ENCODE assay signal across 25 cellular contexts in genomic region chr1:51322417-51323101, GRCh38. TPM values are rescaled to one million over a fixed set of nuclear protein-coding genes. Genes with fewer than 3 reads are reported as not detected.
DNase-seq lines count a peak whose midpoint lies in the region; ATAC-seq, FAIRE-seq and TF ChIP-seq lines count a peak whose summit lies in the region.
"Had no signal": no experiment of that assay in that cellular context is flagged by ENCODE, and none has a peak within 500 bp of the region (broad histone marks: within the 10 kb centered on the region; RNA-seq: fewer than 3 reads in every experiment).

No MANE protein-coding gene starts in this region.

- H2BK5ac ChIP-seq in mesenchymal stem cell (ENCODE audit: low read depth, low read length, poor library complexity, severe bottlenecking): no peak overlapping the region

- WGBS in K562 (ENCODE audit: insufficient coverage, low coverage, missing lambda C conversion rate): 66% methylated on average over 4 of the region's 4 CpGs
- 86% methylated on average over 3 of the region's 4 CpGs for WGBS in mesenchymal stem cell

- H3K4me3 ChIP-seq in HEK293 (ENCODE audit: low read depth, low read length) (no peak overlapping the region), K562 (no peak overlapping the region), mesenchymal stem cell (ENCODE audit: insufficient read depth in 1 of 2, low read depth in 1 of 2, low read length in 2 of 2) (no peak overlapping the region)
- H3K4me3 ChIP-seq: A549; BLaER1 treated with 17β-estradiol and CSF1 and Interleukin-3, amounts not matched to agents 10 nM and 100 nM; GM23248 had no signal

- intact Hi-C loops in K562 (cut with micrococcal nuclease): no loop called here

- no peak overlapping the region for H4K91ac ChIP-seq in mesenchymal stem cell (ENCODE audit: low read length)

- TF ChIP-seq POLR2A in K562 (conservative IDR thresholded peaks at IDR 0.05): no peak

- H2BK12ac ChIP-seq in mesenchymal stem cell (ENCODE audit: low read length in 2 of 2): no peak overlapping the region

- BruUV-seq in K562 (replicated peaks; lab: Mats Ljungman, UMichigan): no TSS peak

- no peak overlapping the region for H3K18ac ChIP-seq in mesenchymal stem cell (ENCODE audit: low read depth in 1 of 2, low read length in 2 of 2)

- peak overlapping the region; percentile 75; the same call in 1 of the 2 replicates for H2AFZ ChIP-seq in K562 (ENCODE audit: low read depth, low read length)
- no peak overlapping the region for H2AFZ ChIP-seq in mesenchymal stem cell (ENCODE audit: low read depth, low read length)
- H2AFZ ChIP-seq: GM23248 had no signal

- H3K36me3 ChIP-seq in HEK293 (ENCODE audit: control insufficient read depth in 2 of 2, insufficient read depth in 1 of 2, low read length in 2 of 2) (peaks cover 0 to 11% of the 10 kb centered on the region in 2 experiments; a peak in 2 of 3 replicates), K562 (ENCODE audit: control insufficient read depth, insufficient read depth, low read length) (no peaks in the 10 kb centered on the region), mesenchymal stem cell (ENCODE audit: control insufficient read depth in 1 of 2, insufficient read depth in 2 of 2, low read depth in 1 of 2, low read length in 2 of 2) (no peaks in the 10 kb centered on the region)
- H3K36me3 ChIP-seq: BE2C; BLaER1 treated with 17β-estradiol and CSF1 and Interleukin-3, amounts not matched to agents 10 nM and 100 nM had no signal

- H3K27me3 ChIP-seq in K562 (ENCODE audit: control insufficient read depth in 2 of 2, insufficient read depth in 2 of 2, low read length in 2 of 2) (no peaks in the 10 kb centered on the region), mesenchymal stem cell (ENCODE audit: control insufficient read depth in 1 of 2, insufficient read depth in 1 of 2, low read length in 2 of 2) (no peaks in the 10 kb centered on the region)
- H3K27me3 ChIP-seq: BE2C; BLaER1 treated with 17β-estradiol and CSF1 and Interleukin-3, amounts not matched to agents 10 nM and 100 nM had no signal

- TF ChIP-seq EP300 in K562 (IDR thresholded peaks at IDR 0.05; ENCODE audit: low read length): no peak

- H3K4ac ChIP-seq in mesenchymal stem cell (ENCODE audit: low read depth in 1 of 2, low read length in 2 of 2): no peak overlapping the region

- POLR2A ChIA-PET in HEK293 (lab: Yijun Ruan, JAX): no interaction called here
- POLR2A ChIA-PET in K562 (lab: Yijun Ruan, JAX): no interaction called here

- no peaks in the 10 kb centered on the region for H3K79me2 ChIP-seq in K562 (ENCODE audit: control insufficient read depth, insufficient read depth, low read length)

- no peaks in the 10 kb centered on the region for H3K4me1 ChIP-seq in HEK293 (ENCODE audit: control insufficient read depth, insufficient read depth, low read length)
- H3K4me1 ChIP-seq in K562 (replicated peaks in 1 of 2; ENCODE audit: control insufficient read depth in 2 of 2, insufficient read depth in 2 of 2, low read length in 2 of 2): peaks cover 31 to 44% of the 10 kb centered on the region in 2 experiments
- peaks cover 9% of the 10 kb centered on the region for H3K4me1 ChIP-seq in mesenchymal stem cell (ENCODE audit: control insufficient read depth, insufficient read depth, low read depth, low read length)
- H3K4me1 ChIP-seq: A549 had no signal

- H3K9me1 ChIP-seq in K562 (ENCODE audit: control insufficient read depth, insufficient read depth, low read length): no peaks in the 10 kb centered on the region

- no peaks in the 10 kb centered on the region for H3K79me1 ChIP-seq in mesenchymal stem cell (replicated peaks; ENCODE audit: low read length, poor library complexity, severe bottlenecking)

- H3K9ac ChIP-seq in K562 (ENCODE audit: insufficient read depth in 1 of 2, low read depth in 2 of 2, low read length in 2 of 2) (no peak overlapping the region), mesenchymal stem cell (ENCODE audit: low read length) (no peak overlapping the region)
- H3K9ac ChIP-seq: BLaER1 treated with 17β-estradiol and CSF1 and Interleukin-3, amounts not matched to agents 10 nM and 100 nM; GM23248 had no signal

- no peak overlapping the region for H3K23ac ChIP-seq in mesenchymal stem cell (ENCODE audit: low read length in 2 of 2)

- H3K27ac ChIP-seq in HEK293 (ENCODE audit: extremely low read depth, low read depth, low read length): no peak overlapping the region
- no peak overlapping the region for H3K27ac ChIP-seq in K562 (ENCODE audit: extremely low read depth, low read depth, low read length)
- no peak overlapping the region for H3K27ac ChIP-seq in mesenchymal stem cell (ENCODE audit: low read length, poor library complexity, severe bottlenecking)
- H3K27ac ChIP-seq: A549; BLaER1 treated with 17β-estradiol and CSF1 and Interleukin-3, amounts not matched to agents 10 nM and 100 nM; GM23248 had no signal

- TF ChIP-seq RAD21 in K562 (CRISPR knock-in tag; conservative IDR thresholded peaks at IDR 0.05 in 1 of 2, IDR thresholded peaks at IDR 0.05 in 1 of 2): no peak

- H2BK120ac ChIP-seq in mesenchymal stem cell (ENCODE audit: low read depth, low read length): no peak overlapping the region

- no peak overlapping the region for H3K14ac ChIP-seq in mesenchymal stem cell (ENCODE audit: low read length in 2 of 2)

- no peaks in the 10 kb centered on the region for H3K9me3 ChIP-seq in HEK293 (ENCODE audit: control insufficient read depth, insufficient read depth, low read depth, low read length)
- H3K9me3 ChIP-seq in K562 (replicated peaks; ENCODE audit: control insufficient read depth, insufficient read depth, low read depth, low read length): no peaks in the 10 kb centered on the region
- no peaks in the 10 kb centered on the region for H3K9me3 ChIP-seq in mesenchymal stem cell (ENCODE audit: control insufficient read depth, low read length)
- H3K9me3 ChIP-seq: A549; BE2C; BLaER1 treated with 17β-estradiol and CSF1 and Interleukin-3, amounts not matched to agents 10 nM and 100 nM had no signal

- no peaks in the 10 kb centered on the region for H4K20me1 ChIP-seq in K562 (replicated peaks; ENCODE audit: control insufficient read depth, insufficient read depth, low read length)
- H4K20me1 ChIP-seq: BLaER1 treated with 17β-estradiol and CSF1 and Interleukin-3, amounts not matched to agents 10 nM and 100 nM had no signal

- in situ Hi-C loops in K562 (cut with MboI): no loop called here

- no peak for DNase-seq in K562 (ENCODE audit: extremely low read depth in 1 of 4, low spot score in 3 of 4)
- DNase-seq in mesenchymal stem cell: no peak
- no peak for DNase-seq in SHP77 treated with DMSO at 0.1 percent for 48 hours (lab: John Stamatoyannopoulos, UW)
- no peak for DNase-seq in effector CD4-positive, alpha-beta T cell
- DNase-seq: 8988T; ACHN; AML-193; BE2C; CD4-positive, alpha-beta T cell; CD8-positive, alpha-beta memory T cell; DMS 273 treated with DMSO at 0.1 percent for 48 hours; DMS79; EL; GDM1; GM23248; H7; HCEC 1CT had no signal

- no peak overlapping the region for H2BK15ac ChIP-seq in mesenchymal stem cell (ENCODE audit: low read depth, poor library complexity, severe bottlenecking)

- FAIRE-seq in K562 (lab: Jason Lieb, UNC): no peak
- FAIRE-seq: A549, D721Med, GM12892, H1 had no signal

- H4K8ac ChIP-seq in mesenchymal stem cell (ENCODE audit: low read length): peak overlapping the region; percentile 2

- CTCF ChIA-PET in HEK293 (lab: Yijun Ruan, JAX): no interaction called here
- CTCF ChIA-PET in K562 (lab: Yijun Ruan, JAX; ENCODE audit: low intra/inter-chr PET ratio): no interaction called here

- no peak overlapping the region for H3K4me2 ChIP-seq in K562 (ENCODE audit: insufficient read depth, low read length)
- no peak overlapping the region for H3K4me2 ChIP-seq in mesenchymal stem cell (ENCODE audit: low read length, poor library complexity, severe bottlenecking)
- H3K4me2 ChIP-seq: A549; BLaER1 treated with 17β-estradiol and CSF1 and Interleukin-3, amounts not matched to agents 10 nM and 100 nM had no signal

- TF ChIP-seq CTCF in HEK293 (tag by site-specific recombination; IDR thresholded peaks at IDR 0.05) (no peak), K562 (IDR thresholded peaks at IDR 0.05 in 2 of 3, conservative IDR thresholded peaks at IDR 0.05 in 1 of 3; ENCODE audit: insufficient read depth in 2 of 3, low read depth in 1 of 3, low read length in 3 of 3) (no peak)

- H2AK5ac ChIP-seq in mesenchymal stem cell (ENCODE audit: low read length, severe bottlenecking): peak overlapping the region; percentile 75

- ATAC-seq in K562 (no peak), GM19324 (IDR thresholded peaks at IDR 0.05; ENCODE audit: low FRiP score, unreplicated experiment) (no peak)
- ATAC-seq: A549 had no signal

TF ChIP-seq in HEK293, 187 proteins besides CTCF, POLR2A, EP300 and RAD21 (continues in another document):
- TF ChIP-seq ZNF777 (tag by site-specific recombination; IDR thresholded peaks at IDR 0.05; ENCODE audit: borderline replicate concordance) (no peak), ZFP3 (tag by site-specific recombination; IDR thresholded peaks at IDR 0.05; ENCODE audit: low read depth) (peak; percentile 64), ZNF791 (tag by site-specific recombination; IDR thresholded peaks at IDR 0.05) (no peak)

RNA-seq across cellular contexts. Expression of gene TTC39A, which starts 7.8 kb away (rescaled TPM):
- total RNA-seq in K562 (2011; cell fraction: chromatin; rRNA removed; ENCODE audit: low replicate concordance): 1.6 and 1.9 TPM in 2 replicates
- 0.53 and 2.7 TPM in 2 replicates for total RNA-seq in K562 (2011; cell fraction: nucleolus; rRNA removed)
- 0.51 and 2.1 TPM in 2 replicates for total RNA-seq in K562 (2011; cell fraction: nucleoplasm; rRNA removed)
- total RNA-seq in K562 (2014; rRNA removed): 0.18 and 0.20 TPM in 2 replicates
- total RNA-seq in K562 (2014; rRNA removed; fragmentation: Illumina TruSeq; extraction: Trizol): 0.40 and 0.48 TPM in 2 replicates
- 0.34 and 0.36 TPM in 2 replicates for total RNA-seq in K562 (2015; rRNA removed; fragmentation: Illumina TruSeq; extraction: Trizol)
- 0.53 and 0.92 TPM in 2 replicates for total RNA-seq in K562 (2021)
- polyA plus RNA-seq in K562 (2011; rRNA removed): 0.74 and 0.82 TPM in 2 replicates
- polyA plus RNA-seq in K562 (2011; cell fraction: cytosol; rRNA removed): 0.37 and 2.8 TPM in 2 replicates
- polyA plus RNA-seq in K562 (2011; cell fraction: nucleus; rRNA removed): 0.51 and 0.75 TPM in 2 replicates
- polyA plus RNA-seq in K562 (2012): 0.47 and 0.89 TPM in 2 replicates
- 0.27 and 0.32 TPM in 2 replicates for polyA plus RNA-seq in K562 (2014; fragmentation: Illumina TruSeq; extraction: Trizol)
- polyA plus RNA-seq in K562 (2014; fragmentation: Nextera tagmentation; extraction: Ambion mirVana): under 1 TPM; 0.21 to 0.35 TPM
- 0.19 and 0.23 TPM in 2 replicates for polyA plus RNA-seq in K562 (2014; rRNA removed)
- 2.0 and 2.1 TPM in 2 replicates for polyA minus RNA-seq in K562 (2011; rRNA and poly(A)+ RNA removed)
- polyA minus RNA-seq in K562 (2011; cell fraction: cytosol; rRNA and poly(A)+ RNA removed): not detected in 2 replicates
- polyA minus RNA-seq in K562 (2011; cell fraction: nucleus; rRNA and poly(A)+ RNA removed): 0.13 and 0.89 TPM in 2 replicates
- 2.3 TPM for polyA plus RNA-seq in mesenchymal stem cell (2013, experiment 1 of 2)
- 2.4 TPM for polyA plus RNA-seq in mesenchymal stem cell (2013, experiment 2 of 2)
- total RNA-seq: CD4-positive, alpha-beta T cell; GM23248 had no signal
- polyA plus RNA-seq: CD14-positive monocyte; CD8-positive, alpha-beta memory T cell had no signal

Comparison
In these comparisons a context has a peak if more than half of its experiments do, and no peak if none do; other contexts are left out.
1. Of the 44 proteins assayed by ChIP-seq in both K562 and HEK293: peak only in K562: none; only in HEK293: none; in both: ZNF24; in neither: 43.